Comparison of ENCODE assay signal across 9 cellular contexts in the genomic region with DNA sequence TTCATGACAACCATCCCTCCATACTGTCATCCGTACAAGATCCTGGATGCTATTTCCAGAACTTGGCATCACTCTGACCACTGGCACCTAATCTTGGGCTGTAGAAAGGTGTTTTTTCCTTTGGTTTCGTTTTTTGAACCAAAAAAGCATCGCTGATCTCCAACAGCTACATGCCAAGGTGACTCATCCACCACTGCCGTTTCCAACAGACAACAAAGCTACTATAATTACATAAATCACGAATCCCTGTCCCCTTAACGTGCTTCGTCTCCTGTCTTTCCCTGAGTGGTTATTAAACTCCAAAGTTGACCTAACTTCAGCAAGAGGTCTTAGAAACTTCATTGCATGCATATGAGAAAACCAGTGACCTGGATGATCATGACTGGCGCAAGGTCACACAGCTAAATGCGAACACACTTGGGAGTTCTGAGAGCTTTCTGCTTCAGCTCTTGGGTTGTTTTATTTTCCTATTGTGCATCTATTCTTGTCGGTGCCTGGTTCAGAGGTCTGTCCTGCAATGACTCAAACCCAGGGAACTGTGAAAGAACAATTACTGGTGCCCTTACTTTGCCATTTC.
DNase-seq lines count a peak whose midpoint lies in the region; ATAC-seq and TF ChIP-seq lines count a peak whose summit lies in the region.
"Had no signal": no experiment of that assay in that cellular context is flagged by ENCODE, and none has a peak within 500 bp of the region (broad histone marks: within the 10 kb centered on the region; RNA-seq: fewer than 3 reads in every experiment).

No MANE protein-coding gene starts in this region.

- H3K27me3 Mint-ChIP-seq in natural killer cell treated with Interleukin-12 subunit alpha and Interleukin-12 subunit beta and Interleukin-15 and Interleukin-18, amount 100 ng/mL, for 72 hours: peaks cover 5 to 18% of the 10 kb centered on the region in 2 donors

- H3K4me3 ChIP-seq in cardiac fibroblast (replicated peaks in 1 of 2; ENCODE audit: low read depth in 2 of 2, low read length in 2 of 2): peak overlapping the region in 1 of 2 donors; percentile 19

- ATAC-seq in GM18858 (IDR thresholded peaks at IDR 0.05; ENCODE audit: unreplicated experiment): peak; percentile 72
- peak; percentile 70 for ATAC-seq in HG03565 (IDR thresholded peaks at IDR 0.05; ENCODE audit: unreplicated experiment)
- no peak for ATAC-seq in natural killer cell treated with Interleukin-12 subunit alpha and Interleukin-12 subunit beta and Interleukin-15 and Interleukin-18, amount 100 ng/mL, for 72 hours

- H3K4me3 Mint-ChIP-seq in natural killer cell treated with Interleukin-12 subunit alpha and Interleukin-12 subunit beta and Interleukin-15 and Interleukin-18, amount 100 ng/mL, for 72 hours: no peak overlapping the region

- H3K36me3 Mint-ChIP-seq in natural killer cell treated with Interleukin-12 subunit alpha and Interleukin-12 subunit beta and Interleukin-15 and Interleukin-18, amount 100 ng/mL, for 72 hours: no peaks in the 10 kb centered on the region

- no peak for TF ChIP-seq CTCF in cardiac fibroblast (IDR thresholded peaks at IDR 0.05; ENCODE audit: low read depth, low read length)

- H3K4me1 Mint-ChIP-seq in natural killer cell treated with Interleukin-12 subunit alpha and Interleukin-12 subunit beta and Interleukin-15 and Interleukin-18, amount 100 ng/mL, for 72 hours (ENCODE audit: low read depth in 2 of 2): no peaks in the 10 kb centered on the region

- DNase-seq in cardiac fibroblast (ENCODE audit: low read depth in 2 of 2) (peak; percentile 12 to 58), renal cortical epithelial cell (ENCODE audit: low read depth) (peak; percentile 84), UCSD-AML1 (lab: John Stamatoyannopoulos, UW; ENCODE audit: unreplicated experiment) (no peak)
- DNase-seq in natural killer cell treated with Interleukin-12 subunit alpha and Interleukin-12 subunit beta and Interleukin-15 and Interleukin-18, amount 100 ng/mL, for 72 hours (ENCODE audit: low spot score): no peak
- no peak for DNase-seq in stimulated activated CD4-positive, alpha-beta T cell treated with anti-CD3 and anti-CD28 coated beads, Interleukin-1b, Interleukin-23, amount 100 ng/mL, for 48 hours
- no peak for DNase-seq in stimulated activated CD4-positive, alpha-beta T cell treated with anti-CD3 and anti-CD28 coated beads, Interleukin-15, amount 100 ng/mL, for 24 hours
- DNase-seq: NCI-H1092 treated with DMSO at 0.1 percent for 48 hours had no signal

- H3K27ac Mint-ChIP-seq in natural killer cell treated with Interleukin-12 subunit alpha and Interleukin-12 subunit beta and Interleukin-15 and Interleukin-18, amount 100 ng/mL, for 72 hours: no peak overlapping the region

- H3K9me3 Mint-ChIP-seq in natural killer cell treated with Interleukin-12 subunit alpha and Interleukin-12 subunit beta and Interleukin-15 and Interleukin-18, amount 100 ng/mL, for 72 hours: no peaks in the 10 kb centered on the region

Comparison
In these comparisons a context has a peak if more than half of its experiments do, and no peak if none do; other contexts are left out.
1. ATAC-seq: peak in GM18858 (single experiment) and HG03565 (single experiment); none in natural killer cell treated with Interleukin-12 subunit alpha and Interleukin-12 subunit beta and Interleukin-15 and Interleukin-18, amount 100 ng/mL, for 72 hours (0 of 2).
2. DNase-seq: peak in cardiac fibroblast (2 of 2) and renal cortical epithelial cell (single experiment); none in natural killer cell treated with Interleukin-12 subunit alpha and Interleukin-12 subunit beta and Interleukin-15 and Interleukin-18, amount 100 ng/mL, for 72 hours (single experiment), stimulated activated CD4-positive, alpha-beta T cell treated with anti-CD3 and anti-CD28 coated beads, Interleukin-1b, Interleukin-23, amount 100 ng/mL, for 48 hours (single experiment), UCSD-AML1 (single experiment) and stimulated activated CD4-positive, alpha-beta T cell treated with anti-CD3 and anti-CD28 coated beads, Interleukin-15, amount 100 ng/mL, for 24 hours (single experiment).